In genomic region chr5:69502375-69503143, GRCh38 we compare ENCODE assay signal across 11 cellular contexts. TPM values are rescaled to one million over a fixed set of nuclear protein-coding genes. Genes with fewer than 3 reads are reported as not detected.
A peak's percentile ranks its signal among the peaks of the same experiment; 100 is the strongest.
DNase-seq lines count a peak whose midpoint lies in the region; ATAC-seq, FAIRE-seq and TF ChIP-seq lines count a peak whose summit lies in the region.
"Had no signal": no experiment of that assay in that cellular context is flagged by ENCODE, and none has a peak within 500 bp of the region (broad histone marks: within the 10 kb centered on the region; RNA-seq: fewer than 3 reads in every experiment).

No MANE protein-coding gene starts in this region.

- TF ChIP-seq RAD21 in GM12878 (IDR thresholded peaks at IDR 0.05; ENCODE audit: insufficient read depth, low read depth, low read length): no peak

- RAD21 ChIA-PET in GM12878 (lab: Charles Lee; ENCODE audit: unreplicated experiment): interaction anchor here (0.6 kb wide), 1 partner anchor 70 kb away, joined by 3 read pairs; no protein-coding TSS in a partner anchor

- H3K4me2 ChIP-seq in GM12878 (ENCODE audit: control insufficient read depth, insufficient read depth): peak overlapping the region; percentile 0; the same call in 1 of the 2 replicates

- H3K36me3 ChIP-seq in ACC112 (ENCODE audit: insufficient read depth, low read length): no peaks in the 10 kb centered on the region
- H3K36me3 ChIP-seq in GM12878 (ENCODE audit: control insufficient read depth in 2 of 2, insufficient read depth in 2 of 2, low read length in 1 of 2): peaks cover 0 to 5% of the 10 kb centered on the region in 2 experiments; a peak in 1 of 4 replicates

- H3K9ac ChIP-seq in GM12878 (ENCODE audit: control insufficient read depth, insufficient read depth, low read length): no peak overlapping the region

- no peak for TF ChIP-seq EP300 in GM12878 (IDR thresholded peaks at IDR 0.05; ENCODE audit: borderline replicate concordance in 1 of 2, control insufficient read depth in 1 of 2, low read depth in 2 of 2, low read length in 2 of 2)

- no peaks in the 10 kb centered on the region for H3K27me3 ChIP-seq in ACC112 (ENCODE audit: insufficient read depth, low read length)
- no peaks in the 10 kb centered on the region for H3K27me3 ChIP-seq in GM12878 (replicated peaks in 1 of 2; ENCODE audit: control insufficient read depth in 2 of 2, insufficient read depth in 2 of 2, low read length in 1 of 2)

- 31% methylated on average over 7 of the region's 7 CpGs for WGBS in GM12878 (ENCODE audit: insufficient coverage, insufficient replicate concordance, low lambda C conversion rate, missing lambda C conversion rate)

- ATAC-seq in GM12878: peak; percentile 27; the same call in 2 of the 3 replicates
- ATAC-seq in GM18867 (IDR thresholded peaks at IDR 0.05; ENCODE audit: unreplicated experiment): no peak
- no peak for ATAC-seq in HG03521 (IDR thresholded peaks at IDR 0.05; ENCODE audit: unreplicated experiment)

- peak; percentile 48 for DNase-seq in HPDE6-E6E7 (ENCODE audit: extremely low spot score)
- DNase-seq in GM12878 (ENCODE audit: low read depth, low spot score): no peak
- DNase-seq in kidney glomerular epithelial cell (lab: John Stamatoyannopoulos, UW): peak; percentile 41
- DNase-seq in D341Med (ENCODE audit: low spot score): no peak
- DNase-seq in COR-L47 (lab: John Stamatoyannopoulos, UW): no peak
- DNase-seq: NCI-H345 had no signal

- H3K4me1 ChIP-seq in ACC112 (ENCODE audit: control insufficient read depth, insufficient read depth, low read length, unreplicated experiment) (peaks cover 28% of the 10 kb centered on the region), GM12878 (ENCODE audit: control insufficient read depth, insufficient read depth, low read length) (no peaks in the 10 kb centered on the region; the same call in 1 of the 2 replicates)

- H2AFZ ChIP-seq in ACC112 (ENCODE audit: low read length, unreplicated experiment): peak overlapping the region; percentile 52
- H2AFZ ChIP-seq in GM12878 (ENCODE audit: control insufficient read depth, low read depth, low read length): peak overlapping the region; percentile 9; the same call in 1 of the 2 replicates

- no TSS peak for BruUV-seq in GM12878 (replicated peaks; lab: Mats Ljungman, UMichigan)

- H3K4me3 ChIP-seq in ACC112 (ENCODE audit: low read depth, low read length): peak overlapping the region; percentile 39; the same call in 1 of the 2 replicates
- H3K4me3 ChIP-seq in GM12878: no peak overlapping the region
- H3K4me3 ChIP-seq: skin epidermis had no signal

- SMC1A ChIA-PET in GM12878 (lab: Charles Lee; ENCODE audit: uncharacterized antibody, unreplicated experiment): no interaction called here

- no peak for TF ChIP-seq CTCF in GM12878 (IDR thresholded peaks at IDR 0.05 in 2 of 3, conservative IDR thresholded peaks at IDR 0.05 in 1 of 3; ENCODE audit: control insufficient read depth in 2 of 3, extremely low read depth in 1 of 3, insufficient read depth in 1 of 3, low read depth in 3 of 3, low read length in 3 of 3)

- no peaks in the 10 kb centered on the region for H3K9me3 ChIP-seq in GM12878 (replicated peaks; ENCODE audit: control insufficient read depth, insufficient read depth, low read length)

- in situ Hi-C loops in GM12878 (cut with MboI): loop anchor here (25.0 kb wide), 1 partner anchor 1585 kb away; no protein-coding TSS in a partner anchor

- TF ChIP-seq POLR2A in GM12878 (IDR thresholded peaks at IDR 0.05; ENCODE audit: low read depth, low read length): no peak

- CTCF ChIA-PET in GM12878 (lab: Yijun Ruan, JAX): no interaction called here

- POLR2A ChIA-PET in GM12878 (lab: Charles Lee): interaction anchor here (0.6 kb wide), 1 partner anchor 308 kb away, joined by 3 read pairs; no protein-coding TSS in a partner anchor

- intact Hi-C loops in GM12878 (cut with micrococcal nuclease; ENCODE audit: unreplicated experiment): no loop called here

- no peaks in the 10 kb centered on the region for H4K20me1 ChIP-seq in GM12878 (ENCODE audit: control insufficient read depth, insufficient read depth)

- H3K79me2 ChIP-seq in ACC112 (ENCODE audit: control insufficient read depth, insufficient read depth, low read length, unreplicated experiment) (no peaks in the 10 kb centered on the region), GM12878 (ENCODE audit: control insufficient read depth, insufficient read depth, low read length) (peaks cover 10% of the 10 kb centered on the region)

- no peak for FAIRE-seq in GM12878 (lab: Jason Lieb, UNC)
- FAIRE-seq: islet of Langerhans had no signal

- H3K27ac ChIP-seq in ACC112 (ENCODE audit: low read depth, low read length): peak overlapping the region; percentile 66
- no peak overlapping the region for H3K27ac ChIP-seq in GM12878 (ENCODE audit: control insufficient read depth, insufficient read depth)
- H3K27ac ChIP-seq: skin epidermis had no signal

TF ChIP-seq in GM12878, 131 proteins besides CTCF, POLR2A, EP300 and RAD21:
- TF ChIP-seq ZNF207 (IDR thresholded peaks at IDR 0.05; ENCODE audit: borderline replicate concordance) (no peak), EED (IDR thresholded peaks at IDR 0.05; ENCODE audit: low read depth) (0 out of 2 replicates have a peak, but pooled peaks have one; percentile 35), CREB1 (IDR thresholded peaks at IDR 0.05; ENCODE audit: low read depth) (no peak)

RNA-seq across cellular contexts. Expression of gene OCLN, which starts 10.0 kb away (rescaled TPM):
- total RNA-seq in GM12878 (2013; cell fraction: nucleolus; rRNA removed): 68.1 and 70.4 TPM in 2 replicates
- total RNA-seq in GM12878 (2014; rRNA removed): 26.4 and 27.8 TPM in 2 replicates
- 26.5 and 28.3 TPM in 2 replicates for total RNA-seq in GM12878 (2014; rRNA removed; fragmentation: Illumina TruSeq; extraction: Trizol)
- 25.6 and 26.6 TPM in 2 replicates for total RNA-seq in GM12878 (2021)
- polyA plus RNA-seq in GM12878 (2011; ENCODE audit: low read depth): 5.3 TPM
- polyA plus RNA-seq in GM12878 (2011; rRNA removed): 2.0 and 3.2 TPM in 2 replicates
- 0.72 and 1.0 TPM in 2 replicates for polyA plus RNA-seq in GM12878 (2011; cell fraction: cytosol; rRNA removed)
- 2.0 and 3.1 TPM in 2 replicates for polyA plus RNA-seq in GM12878 (2011; cell fraction: nucleus; rRNA removed)
- polyA plus RNA-seq in GM12878 (2012): 4.3 and 6.2 TPM in 2 replicates
- 15.6 and 27.0 TPM in 2 replicates for polyA plus RNA-seq in GM12878 (2014; fragmentation: Illumina TruSeq; extraction: Trizol)
- polyA plus RNA-seq in GM12878 (2014; fragmentation: Nextera tagmentation; extraction: Ambion mirVana): 1 to 10 TPM; 4.7 to 8.9 TPM
- 17.4 and 17.8 TPM in 2 replicates for polyA plus RNA-seq in GM12878 (2014; rRNA removed)
- 10 to 100 TPM; 16.7 to 17.3 TPM for polyA plus RNA-seq in GM12878 (2016; fragmentation: Nextera tagmentation; extraction: Ambion mirVana)
- 4.0 and 4.9 TPM in 2 replicates for polyA minus RNA-seq in GM12878 (2011; rRNA and poly(A)+ RNA removed)
- polyA minus RNA-seq in GM12878 (2011; cell fraction: cytosol; rRNA and poly(A)+ RNA removed): 0.80 and 1.5 TPM in 2 replicates
- 2.1 and 4.8 TPM in 2 replicates for polyA minus RNA-seq in GM12878 (2011; cell fraction: nucleus; rRNA and poly(A)+ RNA removed)

RNA-seq across cellular contexts. Expression of gene GTF2H2C, which starts 57.4 kb away (rescaled TPM):
- 207 and 221 TPM in 2 replicates for total RNA-seq in GM12878 (2013; cell fraction: nucleolus; rRNA removed)
- total RNA-seq in GM12878 (2014; rRNA removed) (80.7 and 91.4 TPM in 2 replicates), GM12878 (2014; rRNA removed; fragmentation: Illumina TruSeq; extraction: Trizol) (101 and 103 TPM in 2 replicates), GM12878 (2021) (55.1 and 55.6 TPM in 2 replicates)
- polyA plus RNA-seq in GM12878 (2011; ENCODE audit: low read depth): 24.3 TPM
- polyA plus RNA-seq in GM12878 (2011; rRNA removed) (65.4 and 76.5 TPM in 2 replicates), GM12878 (2014; fragmentation: Illumina TruSeq; extraction: Trizol) (77.8 and 97.6 TPM in 2 replicates), GM12878 (2014; fragmentation: Nextera tagmentation; extraction: Ambion mirVana) (10 to 100 TPM; 77.5 to 86.5 TPM), GM12878 (2014; rRNA removed) (57.7 and 58.7 TPM in 2 replicates), GM12878 (2016; fragmentation: Nextera tagmentation; extraction: Ambion mirVana) (10 to 100 TPM; 80.1 to 81.3 TPM)
- polyA plus RNA-seq in GM12878 (2011; cell fraction: cytosol; rRNA removed): 20.1 and 28.4 TPM in 2 replicates
- 37.8 and 44.2 TPM in 2 replicates for polyA plus RNA-seq in GM12878 (2011; cell fraction: nucleus; rRNA removed)
- polyA plus RNA-seq in GM12878 (2012): 28.0 and 28.8 TPM in 2 replicates
- polyA minus RNA-seq in GM12878 (2011; rRNA and poly(A)+ RNA removed): 27.9 and 38.8 TPM in 2 replicates
- polyA minus RNA-seq in GM12878 (2011; cell fraction: cytosol; rRNA and poly(A)+ RNA removed): 10.3 and 13.0 TPM in 2 replicates
- 35.1 and 57.1 TPM in 2 replicates for polyA minus RNA-seq in GM12878 (2011; cell fraction: nucleus; rRNA and poly(A)+ RNA removed)

Comparison
In these comparisons a context has a peak if more than half of its experiments do, and no peak if none do; other contexts are left out.
1. DNase-seq: peak in HPDE6-E6E7 (single experiment) and kidney glomerular epithelial cell (single experiment); none in GM12878 (single experiment), D341Med (single experiment) and COR-L47 (single experiment).